1 cellular context compared by ENCODE assay signal in genomic region chr12:104131609-104132008, GRCh38.
TF ChIP-seq lines count a peak whose summit lies in the region.

No MANE protein-coding gene starts in this region.

TF ChIP-seq in HepG2, 621 proteins besides CTCF, POLR2A, EP300 and RAD21 (continued from another document and continues in another):
- TF ChIP-seq ZBTB39 (CRISPR knock-in tag; IDR thresholded peaks at IDR 0.05) (no peak), HOXA5 (CRISPR knock-in tag; IDR thresholded peaks at IDR 0.05) (0 out of 2 replicates have a peak, but pooled peaks have one; percentile 40), RFX3 (CRISPR knock-in tag; IDR thresholded peaks at IDR 0.05) (no peak), SNAPC5 (CRISPR knock-in tag; IDR thresholded peaks at IDR 0.05; ENCODE audit: borderline replicate concordance) (no peak), DPF2 (CRISPR knock-in tag; IDR thresholded peaks at IDR 0.05; ENCODE audit: borderline replicate concordance, low read depth) (peak; percentile 75), SP1 (IDR thresholded peaks at IDR 0.05) (no peak), SP1 (CRISPR knock-in tag; IDR thresholded peaks at IDR 0.05) (no peak), ZSCAN21 (CRISPR knock-in tag; IDR thresholded peaks at IDR 0.05; ENCODE audit: borderline replicate concordance) (peak; percentile 58; the same call in 1 of the 2 replicates), ETV6 (CRISPR knock-in tag; conservative IDR thresholded peaks at IDR 0.05) (no peak), NFE2 (CRISPR knock-in tag; IDR thresholded peaks at IDR 0.05) (no peak), ZFX (CRISPR knock-in tag; IDR thresholded peaks at IDR 0.05; ENCODE audit: low read depth) (0 out of 2 replicates have a peak, but pooled peaks have one; percentile 23), RFX5 (IDR thresholded peaks at IDR 0.05; ENCODE audit: low read depth, low read length) (no peak), RCOR2 (CRISPR knock-in tag; IDR thresholded peaks at IDR 0.05) (peak; percentile 57; the same call in 1 of the 2 replicates), SP140L (CRISPR knock-in tag; IDR thresholded peaks at IDR 0.05; ENCODE audit: borderline replicate concordance) (no peak), ZBTB44 (CRISPR knock-in tag; IDR thresholded peaks at IDR 0.05) (no peak), ZMYM4 (CRISPR knock-in tag; IDR thresholded peaks at IDR 0.05) (peak; percentile 74), PTBP1 (IDR thresholded peaks at IDR 0.05; ENCODE audit: low read depth, low read length, poor library complexity, severe bottlenecking) (no peak), BHLHE40 (IDR thresholded peaks at IDR 0.05; ENCODE audit: low read length) (no peak), ZNF317 (CRISPR knock-in tag; IDR thresholded peaks at IDR 0.05) (0 out of 2 replicates have a peak, but pooled peaks have one; percentile 27), ZNF788 (CRISPR knock-in tag; IDR thresholded peaks at IDR 0.05; ENCODE audit: borderline replicate concordance) (peak; percentile 34; the same call in 1 of the 2 replicates), ERF (CRISPR knock-in tag; IDR thresholded peaks at IDR 0.05) (0 out of 2 replicates have a peak, but pooled peaks have one; percentile 59), THYN1 (CRISPR knock-in tag; IDR thresholded peaks at IDR 0.05; ENCODE audit: borderline replicate concordance, low read depth) (no peak), ZNF446 (CRISPR knock-in tag; IDR thresholded peaks at IDR 0.05) (no peak), GFI1 (CRISPR knock-in tag; IDR thresholded peaks at IDR 0.05; ENCODE audit: borderline replicate concordance) (no peak), ZNF557 (CRISPR knock-in tag; IDR thresholded peaks at IDR 0.05) (no peak), ETV5 (CRISPR knock-in tag; IDR thresholded peaks at IDR 0.05; ENCODE audit: borderline replicate concordance) (peak; percentile 41; the same call in 1 of the 2 replicates), SKIL (CRISPR knock-in tag; IDR thresholded peaks at IDR 0.05; ENCODE audit: borderline replicate concordance) (peak; percentile 90), ZNF670 (CRISPR knock-in tag; IDR thresholded peaks at IDR 0.05; ENCODE audit: borderline replicate concordance) (peak; percentile 46; the same call in 1 of the 2 replicates), MAF1 (CRISPR knock-in tag; IDR thresholded peaks at IDR 0.05; ENCODE audit: borderline replicate concordance) (no peak), THAP11 (CRISPR knock-in tag; IDR thresholded peaks at IDR 0.05) (0 out of 2 replicates have a peak, but pooled peaks have one; percentile 25), MLX (CRISPR knock-in tag; IDR thresholded peaks at IDR 0.05) (peak; percentile 75; the same call in 1 of the 2 replicates), ELF3 (CRISPR knock-in tag; IDR thresholded peaks at IDR 0.05) (peak; percentile 81), ZBED4 (CRISPR knock-in tag; IDR thresholded peaks at IDR 0.05; ENCODE audit: borderline replicate concordance) (no peak), KAT8 (CRISPR knock-in tag; IDR thresholded peaks at IDR 0.05) (0 out of 2 replicates have a peak, but pooled peaks have one; percentile 31), ZNF792 (CRISPR knock-in tag; IDR thresholded peaks at IDR 0.05) (peak; percentile 34; the same call in 1 of the 2 replicates), ISX (CRISPR knock-in tag; conservative IDR thresholded peaks at IDR 0.05) (no peak), ZKSCAN1 (IDR thresholded peaks at IDR 0.05; ENCODE audit: low read length) (no peak), KLF11 (CRISPR knock-in tag; IDR thresholded peaks at IDR 0.05) (no peak), SAFB2 (CRISPR knock-in tag; IDR thresholded peaks at IDR 0.05; ENCODE audit: borderline replicate concordance, low read depth) (no peak), SRY (CRISPR knock-in tag; IDR thresholded peaks at IDR 0.05) (no peak), ZNF205 (CRISPR knock-in tag; IDR thresholded peaks at IDR 0.05) (peak; percentile 100), FOXK1 (CRISPR knock-in tag; IDR thresholded peaks at IDR 0.05; ENCODE audit: borderline replicate concordance, low read depth) (peak; percentile 74; the same call in 1 of the 2 replicates), ZFYVE20 (CRISPR knock-in tag; IDR thresholded peaks at IDR 0.05; ENCODE audit: borderline replicate concordance, low read depth) (no peak), DRAP1 (CRISPR knock-in tag; IDR thresholded peaks at IDR 0.05) (no peak), ZNF577 (CRISPR knock-in tag; IDR thresholded peaks at IDR 0.05; ENCODE audit: borderline replicate concordance, low read depth) (no peak), NR3C1 (CRISPR knock-in tag; IDR thresholded peaks at IDR 0.05) (no peak), U2AF1 (optimal IDR thresholded peaks at IDR 0.05; ENCODE audit: low read depth, low read length) (no peak), KMT2B (CRISPR knock-in tag; IDR thresholded peaks at IDR 0.05) (no peak; the same call in 1 of the 2 replicates), MIXL1 (CRISPR knock-in tag; IDR thresholded peaks at IDR 0.05) (peak; percentile 57; the same call in 1 of the 2 replicates)
